8 cellular contexts compared by ENCODE assay signal in the genomic region with DNA sequence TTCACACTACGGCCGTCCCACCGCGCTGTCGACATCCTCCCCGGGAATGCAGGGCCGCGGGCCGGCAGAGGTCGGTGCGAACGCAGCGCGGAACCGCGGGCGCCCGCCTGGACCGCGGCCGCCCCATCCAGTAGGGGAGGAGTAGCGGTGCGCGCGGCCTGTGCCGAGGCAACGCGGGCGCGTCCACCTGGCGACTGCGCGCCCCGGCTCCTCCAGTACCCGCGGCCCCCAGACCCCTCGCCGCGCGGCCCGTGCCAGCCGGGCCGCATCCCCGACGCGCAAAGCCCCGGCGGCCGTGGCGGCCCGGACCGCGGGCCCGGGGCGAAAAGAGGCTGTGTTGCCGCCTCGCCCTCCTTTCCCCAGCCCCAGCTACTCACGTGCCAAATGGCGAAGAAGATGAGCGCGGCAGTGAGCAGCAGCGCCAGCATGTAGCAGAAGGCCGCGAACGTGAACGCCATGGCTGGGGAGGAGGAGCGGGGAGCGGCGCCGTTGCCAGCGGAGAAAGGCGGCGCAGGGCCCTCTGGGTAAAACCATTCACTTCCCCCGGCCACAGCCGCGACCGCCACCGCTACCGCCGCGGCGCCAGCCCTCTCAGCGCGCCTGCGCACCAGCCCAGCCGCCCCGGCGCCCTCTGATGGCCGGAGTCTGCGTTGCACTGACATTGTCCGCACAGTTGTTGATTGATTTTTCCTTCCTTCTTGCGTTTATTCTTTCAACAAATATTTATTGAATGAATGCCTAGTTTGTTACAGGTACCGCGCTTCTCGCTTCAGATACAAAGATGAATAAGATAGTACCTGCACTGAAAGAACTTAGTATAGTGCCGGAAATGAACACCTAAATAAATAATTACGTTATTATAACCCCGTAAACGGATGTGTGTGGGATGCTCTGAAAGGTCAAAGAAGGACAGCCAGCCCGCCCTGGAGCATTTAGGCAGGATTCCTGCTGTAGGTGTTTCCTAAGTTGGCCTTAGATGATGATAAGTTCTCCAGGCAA. TPM values are rescaled to one million over a fixed set of nuclear protein-coding genes. Genes with fewer than 3 reads are reported as not detected.
DNase-seq lines count a peak whose midpoint lies in the region; ATAC-seq, FAIRE-seq and TF ChIP-seq lines count a peak whose summit lies in the region.

A gene (minus strand): TSS at position 505 of the 999 bp plus-strand sequence. CDS start 47 bp downstream, at position 458.

- peak within 1 kb of the TSS; percentile 87 to 98 (median 95) for H3K27ac Mint-ChIP-seq in naive thymus-derived CD4-positive, alpha-beta T cell

- no peak for FAIRE-seq in RCC 7860 (lab: Jason Lieb, UNC)

- peak within 1 kb of the TSS; percentile 88 for H3K4me2 ChIP-seq in DOHH2 (ENCODE audit: low read length)
- peak within 1 kb of the TSS; percentile 83 for H3K4me2 ChIP-seq in Karpas-422 (ENCODE audit: low read depth, low read length, poor library complexity, severe bottlenecking)

- peaks cover 23 to 54% (median 49%) of the 10 kb centered on the region in 7 donors for H3K4me1 Mint-ChIP-seq in naive thymus-derived CD4-positive, alpha-beta T cell

- no peaks in the 10 kb centered on the region for H3F3A ChIP-seq in DOHH2 (ENCODE audit: control insufficient read depth, insufficient read depth)

- H3K4me3 Mint-ChIP-seq in naive thymus-derived CD4-positive, alpha-beta T cell, result peak within 1 kb of the TSS; percentile 85 to 97 (median 94)

- H3K36me3 ChIP-seq in DOHH2 (ENCODE audit: control insufficient read depth, low read length), result peaks cover 40% of the 10 kb centered on the region
- H3K36me3 ChIP-seq in Karpas-422 (ENCODE audit: insufficient read depth, low read length), result peaks cover 10% of the 10 kb centered on the region; the same call in 1 of the 2 replicates
- H3K36me3 ChIP-seq in naive thymus-derived CD4-positive, alpha-beta T cell (ENCODE audit: control insufficient read depth in 2 of 3, insufficient read depth in 3 of 3, low read length in 3 of 3), result no peaks in the 10 kb centered on the region

- peak within 1 kb of the TSS; percentile 81 for H3K9ac ChIP-seq in Karpas-422 (ENCODE audit: low read length)

- H3K36me3 Mint-ChIP-seq in naive thymus-derived CD4-positive, alpha-beta T cell, result peaks cover 0 to 7% (median 3%) of the 10 kb centered on the region in 5 donors

- H3K4me3 ChIP-seq in DOHH2 (ENCODE audit: low read length) (peak within 1 kb of the TSS; percentile 83), Karpas-422 (ENCODE audit: low read length) (peak within 1 kb of the TSS; percentile 72)
- H3K4me3 ChIP-seq in naive thymus-derived CD4-positive, alpha-beta T cell (ENCODE audit: low read length), result peak within 1 kb of the TSS; percentile 73

- intact Hi-C loops in naive thymus-derived CD4-positive, alpha-beta T cell (cut with micrococcal nuclease), result loop anchor here (1.0 to 5.0 kb wide), 16 partner anchors 45 to 1678 kb away; a partner anchor contains a TSS

- POLR2A ChIA-PET in naive thymus-derived CD4-positive, alpha-beta T cell (lab: Charles Lee), result interaction anchor here (1.2 to 1.4 kb wide), 3 partner anchors 11 to 68 kb away, joined by 3 to 7 read pairs (median 3); a partner anchor contains a TSS

- peaks cover 0 to 2% (median 0%) of the 10 kb centered on the region in 5 donors for H3K27me3 Mint-ChIP-seq in naive thymus-derived CD4-positive, alpha-beta T cell

- peak within 1 kb of the TSS; percentile 97 for H2AFZ ChIP-seq in Karpas-422 (ENCODE audit: low read length)

- TF ChIP-seq CTCF in DOHH2 (IDR thresholded peaks at IDR 0.05; ENCODE audit: low read depth, low read length, poor library complexity, severe bottlenecking), result peak; percentile 89

- H3K79me2 ChIP-seq in DOHH2 (ENCODE audit: control insufficient read depth, low read length), result peaks cover 49% of the 10 kb centered on the region
- H3K79me2 ChIP-seq in Karpas-422 (ENCODE audit: low read length), result peaks cover 47% of the 10 kb centered on the region

- ATAC-seq in GM21825 (IDR thresholded peaks at IDR 0.05; ENCODE audit: unreplicated experiment), result peak; percentile 92
- peak; percentile 97 for ATAC-seq in naive thymus-derived CD4-positive, alpha-beta T cell

- no peaks in the 10 kb centered on the region for H3K9me3 ChIP-seq in DOHH2 (ENCODE audit: control insufficient read depth, insufficient read depth, low read length)
- no peaks in the 10 kb centered on the region for H3K9me3 ChIP-seq in Karpas-422 (ENCODE audit: low read length)
- H3K9me3 ChIP-seq in naive thymus-derived CD4-positive, alpha-beta T cell (ENCODE audit: control insufficient read depth in 2 of 3, low read length in 3 of 3), result no peaks in the 10 kb centered on the region

- DNase-seq in Karpas-422, result peak; percentile 98
- peak; percentile 61 for DNase-seq in RCC 7860 (ENCODE audit: low spot score)
- DNase-seq in activated T-helper 1 cell treated with Interleukin-2 at 50 U/mL for 16 hours (ENCODE audit: low read depth), result peak; percentile 93
- peak; percentile 93 for DNase-seq in fibroblast of gingiva (ENCODE audit: low read depth)
- peak; percentile 85 to 99 (median 93) for DNase-seq in naive thymus-derived CD4-positive, alpha-beta T cell
- DNase-seq in stimulated activated naive CD4-positive, alpha-beta T cell (lab: John Stamatoyannopoulos, UW), result peak; percentile 83 to 96 (median 90)

- CTCF ChIA-PET in naive thymus-derived CD4-positive, alpha-beta T cell (lab: Charles Lee), result interaction anchor here (0.6 to 1.0 kb wide), 4 partner anchors 8 to 55 kb away, joined by 3 to 4 read pairs (median 3); no protein-coding TSS in a partner anchor

- H3K27me3 ChIP-seq in DOHH2 (ENCODE audit: control insufficient read depth, low read length) (peaks cover under 1% of the 10 kb centered on the region; the same call in 1 of the 2 replicates), Karpas-422 (ENCODE audit: low read length) (no peaks in the 10 kb centered on the region)
- H3K27me3 ChIP-seq in naive thymus-derived CD4-positive, alpha-beta T cell (ENCODE audit: control insufficient read depth in 2 of 2, insufficient read depth in 2 of 2, low read length in 2 of 2), result no peaks in the 10 kb centered on the region

- H3K9me2 ChIP-seq in DOHH2 (replicated peaks; ENCODE audit: control insufficient read depth, low read length), result no peaks in the 10 kb centered on the region
- H3K9me2 ChIP-seq in Karpas-422 (replicated peaks; ENCODE audit: insufficient read depth, low read length), result no peaks in the 10 kb centered on the region

- H3K4me1 ChIP-seq in DOHH2 (ENCODE audit: control insufficient read depth, low read length) (peaks cover 51% of the 10 kb centered on the region), Karpas-422 (ENCODE audit: low read length) (peaks cover 50% of the 10 kb centered on the region)
- H3K4me1 ChIP-seq in naive thymus-derived CD4-positive, alpha-beta T cell (ENCODE audit: control insufficient read depth in 2 of 2, insufficient read depth in 2 of 2, low read length in 2 of 2), result peaks cover 9 to 23% of the 10 kb centered on the region in 2 donors

- peaks cover 20% of the 10 kb centered on the region; the same call in 1 of the 2 replicates for H4K20me1 ChIP-seq in DOHH2 (ENCODE audit: control insufficient read depth, insufficient read depth, low read depth, low read length)
- H4K20me1 ChIP-seq in Karpas-422 (ENCODE audit: insufficient read depth, low read depth, low read length), result no peaks in the 10 kb centered on the region

- H3K27ac ChIP-seq in DOHH2 (ENCODE audit: low read depth, low read length), result peak within 1 kb of the TSS; percentile 53
- peak within 1 kb of the TSS; percentile 74 for H3K27ac ChIP-seq in Karpas-422 (ENCODE audit: low read length)
- H3K27ac ChIP-seq in naive thymus-derived CD4-positive, alpha-beta T cell (ENCODE audit: low read depth, low read length), result peak within 1 kb of the TSS; percentile 80

- H3K9me3 Mint-ChIP-seq in naive thymus-derived CD4-positive, alpha-beta T cell, result peaks cover 0 to 6% (median 0%) of the 10 kb centered on the region in 11 donors

RNA-seq across cellular contexts. Expression of the gene that starts here (rescaled TPM):
- total RNA-seq in Karpas-422 (2014; rRNA removed; shearing (Covaris generic); ENCODE audit: low replicate concordance), result 132 and 576 TPM in 2 replicates
- total RNA-seq in naive thymus-derived CD4-positive, alpha-beta T cell, result 10 to 100 TPM; 50.5 to 87.9 (median 57.8) TPM
- 10 to 100 TPM; 59.7 to 99.3 TPM for polyA plus RNA-seq in naive thymus-derived CD4-positive, alpha-beta T cell

Comparison
In these comparisons a context has a peak if more than half of its experiments do, and no peak if none do; other contexts are left out.
1. Peak in every context shown above with its lines: DNase-seq, ATAC-seq, H3K4me3 ChIP-seq and H3K27ac ChIP-seq.